In the genomic region with DNA sequence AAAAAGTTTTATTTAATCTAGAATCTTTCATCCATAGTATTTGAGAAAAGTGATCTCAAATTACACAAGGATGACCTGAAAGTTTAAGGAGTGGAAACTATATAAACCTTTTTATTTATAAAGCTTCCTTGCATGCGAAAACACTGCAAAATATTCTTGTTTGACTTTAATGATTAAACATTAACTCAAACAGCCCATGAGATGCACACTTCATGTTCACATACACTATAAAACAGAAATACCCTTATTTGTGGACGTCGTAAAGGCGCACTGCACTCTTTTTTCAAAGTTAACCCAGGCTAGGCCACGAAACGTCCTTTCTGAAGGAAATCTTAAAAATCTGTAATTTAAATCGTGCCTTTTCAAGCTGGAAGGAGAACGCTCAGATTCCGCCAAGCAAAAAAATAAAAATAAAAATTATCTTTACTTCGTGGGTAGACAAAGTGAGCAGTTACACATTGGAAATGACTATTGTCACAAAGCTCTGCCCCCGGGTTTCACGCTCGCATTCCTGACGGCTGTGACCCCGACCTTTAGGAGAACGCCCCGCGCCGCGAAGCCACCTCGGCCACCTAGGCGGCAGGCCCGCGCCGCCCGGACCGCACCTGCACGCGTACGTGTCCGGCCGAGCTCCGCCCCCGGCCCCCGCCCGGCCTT, we compare ENCODE assay signal across 8 cellular contexts. TPM values are rescaled to one million over a fixed set of nuclear protein-coding genes. Genes with fewer than 3 reads are reported as not detected.
DNase-seq lines count a peak whose midpoint lies in the region; ATAC-seq and TF ChIP-seq lines count a peak whose summit lies in the region.

No MANE protein-coding gene starts in this region.

- ATAC-seq in heart right ventricle (no peak), Right ventricle myocardium superior (ENCODE audit: poor library complexity) (no peak), HG03045 (IDR thresholded peaks at IDR 0.05; ENCODE audit: unreplicated experiment) (no peak), GM18858 (IDR thresholded peaks at IDR 0.05; ENCODE audit: unreplicated experiment) (no peak)
- no peak for ATAC-seq in stimulated activated naive B cell treated with anti-CD40 and anti-IgM and Interleukin-4, amounts not matched to agents 10 μg/mL and 1 μg/mL and 100 μg/mL, for 72 hours (replicated peaks)

- H3K27ac ChIP-seq in heart right ventricle: peak overlapping the region; percentile 87 to 100 (median 97)

- no peak for TF ChIP-seq CTCF in heart right ventricle (IDR thresholded peaks at IDR 0.05)

- H3K4me1 Mint-ChIP-seq in activated naive CD4-positive, alpha-beta T cell treated with anti-CD3 and anti-CD28 coated beads for 36 hours (ENCODE audit: low read depth): peaks cover 26% of the 10 kb centered on the region
- peaks cover 5 to 14% of the 10 kb centered on the region in 2 donors for H3K4me1 Mint-ChIP-seq in stimulated activated naive B cell treated with anti-CD40 and anti-IgM and Interleukin-4, amounts not matched to agents 10 μg/mL and 1 μg/mL and 100 μg/mL, for 72 hours

- DNase-seq in heart right ventricle: no peak
- DNase-seq in Right ventricle myocardium superior: no peak
- peak; percentile 37 for DNase-seq in activated naive CD4-positive, alpha-beta T cell treated with anti-CD3 and anti-CD28 coated beads for 36 hours
- no peak for DNase-seq in stimulated activated naive B cell treated with anti-CD40 and anti-IgM and Interleukin-4, amounts not matched to agents 10 μg/mL and 1 μg/mL and 100 μg/mL, for 72 hours
- DNase-seq in SIG-M5 treated with dmso at 0.1 percent for 504 hours (lab: John Stamatoyannopoulos, UW; ENCODE audit: unreplicated experiment): no peak

- H3K4me3 ChIP-seq in heart right ventricle (peak overlapping the region; percentile 29 to 95 (median 74)), iPS-18c (ENCODE audit: insufficient read depth, low read depth, low read length) (peak overlapping the region; percentile 70)

- CTCF ChIA-PET in activated naive CD4-positive, alpha-beta T cell treated with anti-CD3 and anti-CD28 coated beads for 36 hours (lab: Charles Lee): interaction anchor here (1.4 to 2.3 kb wide), 2 partner anchors 11 to 401 kb away, joined by 4 to 15 read pairs; a partner anchor contains a TSS

- intact Hi-C loops in heart right ventricle (cut with DNase I) (no loop called here), Right ventricle myocardium superior (cut with DNase I) (no loop called here)
- intact Hi-C loops in activated naive CD4-positive, alpha-beta T cell treated with anti-CD3 and anti-CD28 coated beads for 36 hours (cut with micrococcal nuclease): loop anchor here (1.0 to 2.0 kb wide), 7 partner anchors 12 to 750 kb away; a partner anchor contains a TSS

- H3K4me1 ChIP-seq in heart right ventricle: peaks cover 0 to 30% (median 22%) of the 10 kb centered on the region in 9 donors

- H3K36me3 ChIP-seq in heart right ventricle: peaks cover 0 to 38% (median 18%) of the 10 kb centered on the region in 9 donors

- H3K36me3 Mint-ChIP-seq in activated naive CD4-positive, alpha-beta T cell treated with anti-CD3 and anti-CD28 coated beads for 36 hours (ENCODE audit: low read depth): peaks cover 11% of the 10 kb centered on the region
- peaks cover 9 to 16% of the 10 kb centered on the region in 2 donors for H3K36me3 Mint-ChIP-seq in stimulated activated naive B cell treated with anti-CD40 and anti-IgM and Interleukin-4, amounts not matched to agents 10 μg/mL and 1 μg/mL and 100 μg/mL, for 72 hours

- H3K27me3 ChIP-seq in heart right ventricle: no peaks in the 10 kb centered on the region

- 1 to 2% methylated on average over 36 of the region's 36 CpGs for WGBS in heart right ventricle, 2 donors

- H3K27ac Mint-ChIP-seq in activated naive CD4-positive, alpha-beta T cell treated with anti-CD3 and anti-CD28 coated beads for 36 hours: peak overlapping the region; percentile 78
- H3K27ac Mint-ChIP-seq in stimulated activated naive B cell treated with anti-CD40 and anti-IgM and Interleukin-4, amounts not matched to agents 10 μg/mL and 1 μg/mL and 100 μg/mL, for 72 hours: peak overlapping the region; percentile 76

- no peaks in the 10 kb centered on the region for H3K27me3 Mint-ChIP-seq in activated naive CD4-positive, alpha-beta T cell treated with anti-CD3 and anti-CD28 coated beads for 36 hours (ENCODE audit: low read depth)
- H3K27me3 Mint-ChIP-seq in stimulated activated naive B cell treated with anti-CD40 and anti-IgM and Interleukin-4, amounts not matched to agents 10 μg/mL and 1 μg/mL and 100 μg/mL, for 72 hours: no peaks in the 10 kb centered on the region

- H3K9me3 ChIP-seq in heart right ventricle: no peaks in the 10 kb centered on the region
- no peaks in the 10 kb centered on the region for H3K9me3 ChIP-seq in iPS-18c (ENCODE audit: control insufficient read depth, insufficient read depth, low read length)

- peak overlapping the region; percentile 74 for H3K4me3 Mint-ChIP-seq in activated naive CD4-positive, alpha-beta T cell treated with anti-CD3 and anti-CD28 coated beads for 36 hours
- H3K4me3 Mint-ChIP-seq in stimulated activated naive B cell treated with anti-CD40 and anti-IgM and Interleukin-4, amounts not matched to agents 10 μg/mL and 1 μg/mL and 100 μg/mL, for 72 hours: peak overlapping the region; percentile 75 to 87

- no peaks in the 10 kb centered on the region for H3K9me3 Mint-ChIP-seq in activated naive CD4-positive, alpha-beta T cell treated with anti-CD3 and anti-CD28 coated beads for 36 hours
- no peaks in the 10 kb centered on the region for H3K9me3 Mint-ChIP-seq in stimulated activated naive B cell treated with anti-CD40 and anti-IgM and Interleukin-4, amounts not matched to agents 10 μg/mL and 1 μg/mL and 100 μg/mL, for 72 hours

RNA-seq across cellular contexts. Expression of a gene that starts 0.7 kb away (rescaled TPM):
- total RNA-seq in heart right ventricle: 100 to 1,000 TPM in 2 of 10 donors, 10 to 100 TPM in 8; 64.6 to 112 (median 88.6) TPM
- 10 to 100 TPM; 17.3 to 35.2 TPM for polyA plus RNA-seq in heart right ventricle
- total RNA-seq in Right ventricle myocardium superior: 83.6 TPM
- 10 to 100 TPM; 52.7 to 55.0 TPM for total RNA-seq in activated naive CD4-positive, alpha-beta T cell treated with anti-CD3 and anti-CD28 coated beads for 36 hours

RNA-seq across cellular contexts. Expression of a gene that starts 12.6 kb away (rescaled TPM):
- total RNA-seq in heart right ventricle (10 to 100 TPM; 24.7 to 50.4 (median 38.0) TPM), Right ventricle myocardium superior (31.0 TPM)
- 10 to 100 TPM in 1 of 2 donors, 1 to 10 TPM in 1; 8.7 to 27.7 TPM for polyA plus RNA-seq in heart right ventricle
- 10 to 100 TPM; 43.4 to 43.9 TPM for total RNA-seq in activated naive CD4-positive, alpha-beta T cell treated with anti-CD3 and anti-CD28 coated beads for 36 hours
